ENCODE assay signal across 11 cellular contexts in the genomic region with DNA sequence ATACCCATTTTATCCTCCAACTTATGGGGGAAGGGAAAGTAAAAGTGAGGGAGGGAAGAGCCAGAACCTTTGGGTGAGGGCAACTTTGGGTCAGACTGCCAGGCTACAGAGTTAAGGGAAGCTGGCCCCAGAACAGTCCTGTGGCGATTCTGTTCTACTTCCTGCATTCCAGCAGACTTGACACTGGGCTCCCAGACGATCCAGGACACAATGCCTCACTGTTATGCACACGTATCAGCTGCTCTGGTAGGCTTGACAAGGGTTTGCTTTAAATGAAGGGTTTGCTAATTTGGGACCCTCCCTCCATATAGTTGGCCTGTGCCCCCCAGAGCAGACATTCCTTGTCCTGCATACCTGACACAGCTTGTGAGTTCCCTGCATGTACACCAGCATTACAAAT. TPM values are rescaled to one million over a fixed set of nuclear protein-coding genes. Genes with fewer than 3 reads are reported as not detected.
DNase-seq lines count a peak whose midpoint lies in the region; ATAC-seq, FAIRE-seq and TF ChIP-seq lines count a peak whose summit lies in the region.
"Had no signal": no experiment of that assay in that cellular context is flagged by ENCODE, and none has a peak within 500 bp of the region (broad histone marks: within the 10 kb centered on the region; RNA-seq: fewer than 3 reads in every experiment).

No MANE protein-coding gene starts in this region.

- WGBS in K562 (ENCODE audit: insufficient coverage, low coverage, missing lambda C conversion rate): 75% methylated on average over 3 of the region's 3 CpGs
- 39% methylated on average over 3 of the region's 3 CpGs for WGBS in hepatocyte (ENCODE audit: low lambda C conversion rate, missing lambda C conversion rate)
- no CpG with 5 or more reads among the region's 3 CpGs for WGBS in H9 (ENCODE audit: extremely low coverage, insufficient read length, low lambda C conversion rate)

- H2BK5ac ChIP-seq in H9 (ENCODE audit: insufficient read length, low read length): no peak overlapping the region

- no peak overlapping the region for H4K91ac ChIP-seq in H9 (ENCODE audit: insufficient read length, low read depth, low read length)

- CTCF ChIA-PET in K562 (lab: Yijun Ruan, JAX; ENCODE audit: low intra/inter-chr PET ratio): no interaction called here

- no peak for TF ChIP-seq RAD21 in K562 (CRISPR knock-in tag; conservative IDR thresholded peaks at IDR 0.05 in 1 of 2, IDR thresholded peaks at IDR 0.05 in 1 of 2)

- TF ChIP-seq EP300 in K562 (IDR thresholded peaks at IDR 0.05; ENCODE audit: low read length): no peak

- H2BK15ac ChIP-seq in H9 (ENCODE audit: low read depth, low read length): no peak overlapping the region

- TF ChIP-seq CTCF in GM23338 (conservative IDR thresholded peaks at IDR 0.05; ENCODE audit: low read depth in 2 of 2) (no peak), K562 (IDR thresholded peaks at IDR 0.05 in 2 of 3, conservative IDR thresholded peaks at IDR 0.05 in 1 of 3; ENCODE audit: insufficient read depth in 2 of 3, low read depth in 1 of 3, low read length in 3 of 3) (no peak), hepatocyte (IDR thresholded peaks at IDR 0.05; ENCODE audit: poor library complexity) (no peak), progenitor cell of endocrine pancreas (IDR thresholded peaks at IDR 0.05; ENCODE audit: unreplicated experiment) (no peak), H9 (conservative IDR thresholded peaks at IDR 0.05) (no peak)

- H3K18ac ChIP-seq in H9 (ENCODE audit: insufficient read length, low read depth, low read length): no peak overlapping the region

- no peak overlapping the region for H4K5ac ChIP-seq in H9 (ENCODE audit: insufficient read length, low read depth, low read length)

- H3K9me3 ChIP-seq in K562 (replicated peaks; ENCODE audit: control insufficient read depth, insufficient read depth, low read depth, low read length): no peaks in the 10 kb centered on the region
- no peaks in the 10 kb centered on the region for H3K9me3 ChIP-seq in hepatocyte (ENCODE audit: low read depth)
- no peaks in the 10 kb centered on the region for H3K9me3 ChIP-seq in H9 (ENCODE audit: control insufficient read depth, low read depth, low read length)
- H3K9me3 ChIP-seq: colonic mucosa had no signal

- no peak for FAIRE-seq in K562 (lab: Jason Lieb, UNC)

- no peak overlapping the region for H4K8ac ChIP-seq in H9 (replicated peaks; ENCODE audit: insufficient read length, low read depth, low read length)

- H3K27ac ChIP-seq in GM23338 (ENCODE audit: low read depth): no peak overlapping the region
- no peak overlapping the region for H3K27ac ChIP-seq in K562 (ENCODE audit: extremely low read depth, low read depth, low read length)
- peak overlapping the region; percentile 23 for H3K27ac ChIP-seq in hepatocyte
- H3K27ac ChIP-seq in H9 (ENCODE audit: insufficient read length, low read depth, low read length): no peak overlapping the region
- H3K27ac ChIP-seq: colonic mucosa had no signal

- H3K9me2 ChIP-seq in GM23338 (ENCODE audit: insufficient read depth) (no peaks in the 10 kb centered on the region), hepatocyte (replicated peaks; ENCODE audit: insufficient read depth) (no peaks in the 10 kb centered on the region)

- no peak overlapping the region for H3K14ac ChIP-seq in H9 (ENCODE audit: insufficient read depth, low read length)

- TF ChIP-seq POLR2A in K562 (conservative IDR thresholded peaks at IDR 0.05): 0 out of 2 replicates have a peak, but pooled peaks have one; percentile 18

- no peak overlapping the region for H3K56ac ChIP-seq in H9 (ENCODE audit: insufficient read length, low read depth, low read length)

- no peak overlapping the region for H2BK120ac ChIP-seq in H9 (ENCODE audit: low read depth, low read length, poor library complexity, severe bottlenecking)

- H3K27me3 Mint-ChIP-seq in GM23338 (ENCODE audit: insufficient read depth, low read depth, poor library complexity) (peaks cover 4% of the 10 kb centered on the region), progenitor cell of endocrine pancreas (no peaks in the 10 kb centered on the region), H9 (ENCODE audit: low read depth) (no peaks in the 10 kb centered on the region; the same call in 1 of the 2 replicates)

- H2AFZ ChIP-seq in GM23338 (no peak overlapping the region), K562 (ENCODE audit: low read depth, low read length) (no peak overlapping the region), hepatocyte (no peak overlapping the region), H9 (ENCODE audit: low read length) (no peak overlapping the region)

- no peak overlapping the region for H3K4me2 ChIP-seq in GM23338
- no peak overlapping the region for H3K4me2 ChIP-seq in K562 (ENCODE audit: insufficient read depth, low read length)
- H3K4me2 ChIP-seq in hepatocyte: no peak overlapping the region
- H3K4me2 ChIP-seq in H9 (ENCODE audit: insufficient read depth, insufficient read length, low read length): no peak overlapping the region

- H3K23ac ChIP-seq in H9 (ENCODE audit: insufficient read length, low read depth, low read length): no peak overlapping the region

- H3K36me3 Mint-ChIP-seq in GM23338 (ENCODE audit: low read depth) (peaks cover 40% of the 10 kb centered on the region), progenitor cell of endocrine pancreas (ENCODE audit: insufficient read depth) (peaks cover 23% of the 10 kb centered on the region), H9 (ENCODE audit: insufficient read depth in 1 of 3, low read depth in 3 of 3) (peaks cover 24 to 66% (median 48%) of the 10 kb centered on the region in 3 experiments; a peak in 6 of 7 replicates)

- no peaks in the 10 kb centered on the region for H3K9me3 Mint-ChIP-seq in GM23338
- H3K9me3 Mint-ChIP-seq in progenitor cell of endocrine pancreas (ENCODE audit: low read depth): no peaks in the 10 kb centered on the region
- no peaks in the 10 kb centered on the region for H3K9me3 Mint-ChIP-seq in H9

- intact Hi-C loops in K562 (cut with micrococcal nuclease): no loop called here

- H2BK20ac ChIP-seq in H9 (ENCODE audit: low read depth, low read length, poor library complexity, severe bottlenecking): no peak overlapping the region

- H3K4me3 ChIP-seq in GM23338 (no peak overlapping the region), K562 (no peak overlapping the region), hepatocyte (no peak overlapping the region)
- H3K4me3 ChIP-seq: colonic mucosa had no signal

- no peaks in the 10 kb centered on the region for H3K9me1 ChIP-seq in K562 (ENCODE audit: control insufficient read depth, insufficient read depth, low read length)

- H3K9ac ChIP-seq in K562 (ENCODE audit: insufficient read depth in 1 of 2, low read depth in 2 of 2, low read length in 2 of 2): no peak overlapping the region; a peak in 1 of 4 replicates
- no peak overlapping the region for H3K9ac ChIP-seq in H9 (ENCODE audit: extremely low read depth, insufficient read length, low read length)

- in situ Hi-C loops in K562 (cut with MboI): no loop called here

- no peak overlapping the region for H3K27ac Mint-ChIP-seq in GM23338
- peak overlapping the region; percentile 87 for H3K27ac Mint-ChIP-seq in progenitor cell of endocrine pancreas
- H3K27ac Mint-ChIP-seq in H9: 0 out of 7 replicates have a peak overlapping the region, but pooled peaks of 1 of the 3 experiments have one; percentile 75

- H3K36me3 ChIP-seq in GM23338 (ENCODE audit: insufficient read depth): peaks cover 20% of the 10 kb centered on the region
- H3K36me3 ChIP-seq in K562 (ENCODE audit: control insufficient read depth, insufficient read depth, low read length): peaks cover 97% of the 10 kb centered on the region
- no peaks in the 10 kb centered on the region for H3K36me3 ChIP-seq in hepatocyte (replicated peaks; ENCODE audit: insufficient read depth, low read depth)

- DNase-seq in GM23338 (ENCODE audit: low spot score): peak; percentile 11
- no peak for DNase-seq in K562 (ENCODE audit: extremely low read depth in 1 of 4, low spot score in 3 of 4)
- DNase-seq in hepatocyte (ENCODE audit: low spot score): no peak
- DNase-seq in progenitor cell of endocrine pancreas (ENCODE audit: low spot score, unreplicated experiment): no peak
- no peak for DNase-seq in activated CD4-positive, alpha-beta T cell treated with anti-CD3 and anti-CD28 coated beads, Interleukin-2, amount 50 U/mL, for 1 hour
- no peak for DNase-seq in Kasumi-1 (lab: John Stamatoyannopoulos, UW)
- DNase-seq in H9: no peak
- DNase-seq in occipital lobe (lab: John Stamatoyannopoulos, UW): no peak
- DNase-seq: colonic mucosa, DMS53, NCI-H1105 treated with DMSO at 0.1 percent for 48 hours had no signal

- H3K79me2 ChIP-seq in GM23338 (replicated peaks; ENCODE audit: insufficient read depth) (no peaks in the 10 kb centered on the region), K562 (ENCODE audit: control insufficient read depth, insufficient read depth, low read length) (peaks cover 8% of the 10 kb centered on the region; the same call in 1 of the 3 replicates), hepatocyte (peaks cover 9% of the 10 kb centered on the region), H9 (ENCODE audit: insufficient read depth, low read length) (no peaks in the 10 kb centered on the region)

- H2AK5ac ChIP-seq in H9 (ENCODE audit: insufficient read length, low read length): no peak overlapping the region

- no peaks in the 10 kb centered on the region for H3K27me3 ChIP-seq in GM23338 (ENCODE audit: insufficient read depth)
- no peaks in the 10 kb centered on the region for H3K27me3 ChIP-seq in K562 (ENCODE audit: control insufficient read depth in 2 of 2, insufficient read depth in 2 of 2, low read length in 2 of 2)
- H3K27me3 ChIP-seq in hepatocyte: no peaks in the 10 kb centered on the region
- no peaks in the 10 kb centered on the region for H3K27me3 ChIP-seq in H9 (ENCODE audit: insufficient read depth, low read length)
- H3K27me3 ChIP-seq: colonic mucosa had no signal

- no peaks in the 10 kb centered on the region for H3F3A ChIP-seq in GM23338 (replicated peaks; ENCODE audit: low read depth)

- ATAC-seq in GM23338 (no peak), K562 (no peak)

- no peak overlapping the region for H2BK12ac ChIP-seq in H9 (ENCODE audit: insufficient read length, low read depth, low read length)

- no peaks in the 10 kb centered on the region for H3K79me1 ChIP-seq in H9 (ENCODE audit: insufficient read depth, low read depth, low read length, poor library complexity, severe bottlenecking)

- no peaks in the 10 kb centered on the region for H3K4me1 ChIP-seq in GM23338 (ENCODE audit: insufficient read depth)
- no peaks in the 10 kb centered on the region for H3K4me1 ChIP-seq in K562 (replicated peaks in 1 of 2; ENCODE audit: control insufficient read depth in 2 of 2, insufficient read depth in 2 of 2, low read length in 2 of 2)
- no peaks in the 10 kb centered on the region for H3K4me1 ChIP-seq in hepatocyte (ENCODE audit: insufficient read depth)
- no peaks in the 10 kb centered on the region for H3K4me1 ChIP-seq in H9 (ENCODE audit: insufficient read depth, low read length)
- H3K4me1 ChIP-seq: colonic mucosa had no signal

- H3K4me1 Mint-ChIP-seq in GM23338 (no peaks in the 10 kb centered on the region; the same call in 2 of the 3 replicates), progenitor cell of endocrine pancreas (ENCODE audit: low read depth) (peaks cover 4% of the 10 kb centered on the region), H9 (peaks cover 0 to 10% of the 10 kb centered on the region in 2 experiments; a peak in 2 of 4 replicates)

- no peak overlapping the region for H3T11ph ChIP-seq in H9 (ENCODE audit: low read length)

- H4K20me1 ChIP-seq in GM23338 (replicated peaks; ENCODE audit: insufficient read depth): peaks cover 4% of the 10 kb centered on the region; the same call in 1 of the 2 replicates
- H4K20me1 ChIP-seq in K562 (replicated peaks; ENCODE audit: control insufficient read depth, insufficient read depth, low read length): peaks cover 11% of the 10 kb centered on the region
- H4K20me1 ChIP-seq in hepatocyte (ENCODE audit: insufficient read depth, poor library complexity, severe bottlenecking): peaks cover 6% of the 10 kb centered on the region
- H4K20me1 ChIP-seq in H9 (ENCODE audit: control insufficient read depth, insufficient read depth, insufficient read length): no peaks in the 10 kb centered on the region

- H3K4ac ChIP-seq in H9 (ENCODE audit: low read depth, low read length): no peak overlapping the region

- BruUV-seq in K562 (replicated peaks; lab: Mats Ljungman, UMichigan): TSS peak; percentile 16

- no peaks in the 10 kb centered on the region for H3K23me2 ChIP-seq in H9 (ENCODE audit: insufficient read length, low read depth, low read length, poor library complexity, severe bottlenecking)

- POLR2A ChIA-PET in K562 (lab: Yijun Ruan, JAX): interaction anchor here (0.7 to 1.6 kb wide), 5 partner anchors 8 to 20 kb away, joined by 3 to 5 read pairs (median 3); no protein-coding TSS in a partner anchor

- H3K4me3 Mint-ChIP-seq in GM23338: no peak overlapping the region
- no peak overlapping the region for H3K4me3 Mint-ChIP-seq in progenitor cell of endocrine pancreas (ENCODE audit: low read depth)
- H3K4me3 Mint-ChIP-seq in H9: no peak overlapping the region

RNA-seq across cellular contexts. Expression of gene GORASP1, which starts 10.7 kb away (rescaled TPM):
- 32.7 and 38.3 TPM in 2 replicates for total RNA-seq in GM23338 (2014; rRNA removed; shearing (Covaris generic))
- polyA plus RNA-seq in GM23338 (2016; fragmentation: Nextera tagmentation; extraction: Ambion mirVana) (8.5 and 10.3 TPM in 2 replicates), K562 (2011; rRNA removed) (87.9 and 116 TPM in 2 replicates), K562 (2014; fragmentation: Illumina TruSeq; extraction: Trizol) (71.3 and 81.3 TPM in 2 replicates), K562 (2014; fragmentation: Nextera tagmentation; extraction: Ambion mirVana) (10 to 100 TPM in 1 of 2 experiments, 1 to 10 TPM in 1; 8.4 to 14.0 TPM), K562 (2014; rRNA removed) (75.3 and 82.3 TPM in 2 replicates), hepatocyte (42.0 and 49.0 TPM in 2 replicates)
- total RNA-seq in K562 (2011; cell fraction: chromatin; rRNA removed; ENCODE audit: low replicate concordance): 170 and 347 TPM in 2 replicates
- 220 and 236 TPM in 2 replicates for total RNA-seq in K562 (2011; cell fraction: nucleolus; rRNA removed)
- total RNA-seq in K562 (2011; cell fraction: nucleoplasm; rRNA removed): 186 and 187 TPM in 2 replicates
- total RNA-seq in K562 (2014; rRNA removed) (67.6 and 83.5 TPM in 2 replicates), K562 (2014; rRNA removed; fragmentation: Illumina TruSeq; extraction: Trizol) (39.7 and 46.8 TPM in 2 replicates), K562 (2015; rRNA removed; fragmentation: Illumina TruSeq; extraction: Trizol) (65.3 and 67.6 TPM in 2 replicates), K562 (2021) (80.7 and 81.2 TPM in 2 replicates), hepatocyte (38.0 and 48.6 TPM in 2 replicates), progenitor cell of endocrine pancreas (64.3 and 72.8 TPM in 2 replicates), H9 (2021) (36.1 and 37.4 TPM in 2 replicates), occipital lobe (28.7 TPM)
- 88.5 and 108 TPM in 2 replicates for polyA plus RNA-seq in K562 (2011; cell fraction: cytosol; rRNA removed)
- polyA plus RNA-seq in K562 (2011; cell fraction: nucleus; rRNA removed): 454 and 537 TPM in 2 replicates
- 72.8 and 104 TPM in 2 replicates for polyA plus RNA-seq in K562 (2012)
- polyA minus RNA-seq in K562 (2011; rRNA and poly(A)+ RNA removed): 48.5 and 49.2 TPM in 2 replicates
- 42.4 and 49.5 TPM in 2 replicates for polyA minus RNA-seq in K562 (2011; cell fraction: cytosol; rRNA and poly(A)+ RNA removed)
- polyA minus RNA-seq in K562 (2011; cell fraction: nucleus; rRNA and poly(A)+ RNA removed): 120 and 149 TPM in 2 replicates

RNA-seq across cellular contexts. Expression of gene TTC21A, which starts 10.7 kb away (rescaled TPM):
- total RNA-seq in GM23338 (2014; rRNA removed; shearing (Covaris generic)): 2.0 and 2.1 TPM in 2 replicates
- polyA plus RNA-seq in GM23338 (2016; fragmentation: Nextera tagmentation; extraction: Ambion mirVana): 1.8 and 2.5 TPM in 2 replicates
- 7.6 and 12.4 TPM in 2 replicates for total RNA-seq in K562 (2011; cell fraction: chromatin; rRNA removed; ENCODE audit: low replicate concordance)
- 5.8 and 6.7 TPM in 2 replicates for total RNA-seq in K562 (2011; cell fraction: nucleolus; rRNA removed)
- total RNA-seq in K562 (2011; cell fraction: nucleoplasm; rRNA removed): 5.1 and 8.2 TPM in 2 replicates
- 0.36 and 0.37 TPM in 2 replicates for total RNA-seq in K562 (2014; rRNA removed)
- total RNA-seq in K562 (2014; rRNA removed; fragmentation: Illumina TruSeq; extraction: Trizol): 0.32 and 0.47 TPM in 2 replicates
- total RNA-seq in K562 (2015; rRNA removed; fragmentation: Illumina TruSeq; extraction: Trizol): 0.83 and 1.2 TPM in 2 replicates
- 1.4 and 1.7 TPM in 2 replicates for total RNA-seq in K562 (2021)
- polyA plus RNA-seq in K562 (2011; rRNA removed): 0.84 and 1.1 TPM in 2 replicates
- polyA plus RNA-seq in K562 (2011; cell fraction: cytosol; rRNA removed): 0.66 and 1.1 TPM in 2 replicates
- polyA plus RNA-seq in K562 (2011; cell fraction: nucleus; rRNA removed): 5.1 and 6.7 TPM in 2 replicates
- 1.3 and 2.7 TPM in 2 replicates for polyA plus RNA-seq in K562 (2012)
- 0.70 and 0.94 TPM in 2 replicates for polyA plus RNA-seq in K562 (2014; fragmentation: Illumina TruSeq; extraction: Trizol)
- polyA plus RNA-seq in K562 (2014; fragmentation: Nextera tagmentation; extraction: Ambion mirVana): under 1 TPM; 0.22 to 0.35 TPM
- 0.93 and 1.4 TPM in 2 replicates for polyA plus RNA-seq in K562 (2014; rRNA removed)
- 1.3 and 2.1 TPM in 2 replicates for polyA minus RNA-seq in K562 (2011; rRNA and poly(A)+ RNA removed)
- polyA minus RNA-seq in K562 (2011; cell fraction: cytosol; rRNA and poly(A)+ RNA removed): 0.67 TPM in 1 of 2 replicates, not detected in the other
- 3.5 and 4.1 TPM in 2 replicates for polyA minus RNA-seq in K562 (2011; cell fraction: nucleus; rRNA and poly(A)+ RNA removed)
- total RNA-seq in hepatocyte: 1.2 and 3.7 TPM in 2 replicates
- 6.5 and 7.6 TPM in 2 replicates for polyA plus RNA-seq in hepatocyte
- total RNA-seq in progenitor cell of endocrine pancreas: 16.1 and 17.2 TPM in 2 replicates
- 1.7 and 2.3 TPM in 2 replicates for total RNA-seq in H9 (2021)
- 2.5 TPM for total RNA-seq in occipital lobe

RNA-seq across cellular contexts. Expression of gene WDR48, which starts 45.0 kb away (rescaled TPM):
- total RNA-seq in GM23338 (2014; rRNA removed; shearing (Covaris generic)): 40.3 and 54.3 TPM in 2 replicates
- polyA plus RNA-seq in GM23338 (2016; fragmentation: Nextera tagmentation; extraction: Ambion mirVana) (20.8 and 27.2 TPM in 2 replicates), K562 (2011; rRNA removed) (51.8 and 70.6 TPM in 2 replicates), K562 (2014; fragmentation: Illumina TruSeq; extraction: Trizol) (44.1 and 49.9 TPM in 2 replicates), K562 (2014; fragmentation: Nextera tagmentation; extraction: Ambion mirVana) (10 to 100 TPM; 27.0 to 49.2 TPM), K562 (2014; rRNA removed) (31.1 and 31.2 TPM in 2 replicates), hepatocyte (24.6 and 25.0 TPM in 2 replicates)
- total RNA-seq in K562 (2011; cell fraction: chromatin; rRNA removed; ENCODE audit: low replicate concordance): 31.6 and 76.0 TPM in 2 replicates
- total RNA-seq in K562 (2011; cell fraction: nucleolus; rRNA removed): 13.0 and 16.8 TPM in 2 replicates
- 28.7 and 37.4 TPM in 2 replicates for total RNA-seq in K562 (2011; cell fraction: nucleoplasm; rRNA removed)
- total RNA-seq in K562 (2014; rRNA removed) (22.1 and 26.6 TPM in 2 replicates), K562 (2014; rRNA removed; fragmentation: Illumina TruSeq; extraction: Trizol) (48.0 and 58.8 TPM in 2 replicates), K562 (2015; rRNA removed; fragmentation: Illumina TruSeq; extraction: Trizol) (34.4 and 38.1 TPM in 2 replicates), K562 (2021) (45.7 and 48.5 TPM in 2 replicates), hepatocyte (34.7 and 37.0 TPM in 2 replicates), progenitor cell of endocrine pancreas (69.7 and 78.3 TPM in 2 replicates), H9 (2021) (49.3 and 52.7 TPM in 2 replicates), occipital lobe (118 TPM)
- 14.0 and 23.7 TPM in 2 replicates for polyA plus RNA-seq in K562 (2011; cell fraction: cytosol; rRNA removed)
- 35.7 and 44.4 TPM in 2 replicates for polyA plus RNA-seq in K562 (2011; cell fraction: nucleus; rRNA removed)
- polyA plus RNA-seq in K562 (2012): 34.3 and 41.0 TPM in 2 replicates
- 113 and 118 TPM in 2 replicates for polyA minus RNA-seq in K562 (2011; rRNA and poly(A)+ RNA removed)
- 20.6 and 39.8 TPM in 2 replicates for polyA minus RNA-seq in K562 (2011; cell fraction: cytosol; rRNA and poly(A)+ RNA removed)
- 30.3 and 38.9 TPM in 2 replicates for polyA minus RNA-seq in K562 (2011; cell fraction: nucleus; rRNA and poly(A)+ RNA removed)

RNA-seq across cellular contexts. Expression of gene SCN11A, which starts 45.0 kb away (rescaled TPM):
- 0.08 and 0.14 TPM in 2 replicates for total RNA-seq in GM23338 (2014; rRNA removed; shearing (Covaris generic))
- polyA plus RNA-seq in GM23338 (2016; fragmentation: Nextera tagmentation; extraction: Ambion mirVana) (0.05 TPM in 2 replicates), K562 (2011; rRNA removed) (0.01 TPM in 1 of 2 replicates, not detected in the other), K562 (2014; fragmentation: Illumina TruSeq; extraction: Trizol) (not detected in 2 replicates), K562 (2014; fragmentation: Nextera tagmentation; extraction: Ambion mirVana) (not detected), K562 (2014; rRNA removed) (not detected in 2 replicates), hepatocyte (0.86 and 1.9 TPM in 2 replicates)
- total RNA-seq in K562 (2011; cell fraction: chromatin; rRNA removed; ENCODE audit: low replicate concordance): 0.07 TPM in 1 of 2 replicates, not detected in the other
- not detected in 2 replicates for total RNA-seq in K562 (2011; cell fraction: nucleolus; rRNA removed)
- total RNA-seq in K562 (2011; cell fraction: nucleoplasm; rRNA removed): not detected in 2 replicates
- total RNA-seq in K562 (2014; rRNA removed) (0.05 TPM in 1 of 2 replicates, not detected in the other), K562 (2014; rRNA removed; fragmentation: Illumina TruSeq; extraction: Trizol) (0.03 TPM in 1 of 2 replicates, not detected in the other), K562 (2015; rRNA removed; fragmentation: Illumina TruSeq; extraction: Trizol) (0.04 TPM in 2 replicates), K562 (2021) (not detected in 2 replicates), hepatocyte (3.7 and 3.9 TPM in 2 replicates), progenitor cell of endocrine pancreas (1.5 and 1.6 TPM in 2 replicates), H9 (2021) (0.17 and 0.20 TPM in 2 replicates), occipital lobe (0.31 TPM)
- polyA plus RNA-seq in K562 (2011; cell fraction: cytosol; rRNA removed): 0.01 TPM in 2 replicates
- 0.03 and 0.06 TPM in 2 replicates for polyA plus RNA-seq in K562 (2011; cell fraction: nucleus; rRNA removed)
- 0.01 and 0.04 TPM in 2 replicates for polyA plus RNA-seq in K562 (2012)
- polyA minus RNA-seq in K562 (2011; rRNA and poly(A)+ RNA removed): not detected in 2 replicates
- polyA minus RNA-seq in K562 (2011; cell fraction: cytosol; rRNA and poly(A)+ RNA removed): not detected in 2 replicates
- not detected in 2 replicates for polyA minus RNA-seq in K562 (2011; cell fraction: nucleus; rRNA and poly(A)+ RNA removed)

RNA-seq across cellular contexts. Expression of gene CSRNP1, which starts 56.6 kb away (rescaled TPM):
- 8.3 and 10.0 TPM in 2 replicates for total RNA-seq in GM23338 (2014; rRNA removed; shearing (Covaris generic))
- polyA plus RNA-seq in GM23338 (2016; fragmentation: Nextera tagmentation; extraction: Ambion mirVana): 4.7 and 4.9 TPM in 2 replicates
- total RNA-seq in K562 (2011; cell fraction: chromatin; rRNA removed; ENCODE audit: low replicate concordance): 18.4 and 48.8 TPM in 2 replicates
- 34.9 and 41.4 TPM in 2 replicates for total RNA-seq in K562 (2011; cell fraction: nucleolus; rRNA removed)
- total RNA-seq in K562 (2011; cell fraction: nucleoplasm; rRNA removed): 17.7 and 23.9 TPM in 2 replicates
- 16.8 and 23.2 TPM in 2 replicates for total RNA-seq in K562 (2014; rRNA removed)
- 5.6 and 7.9 TPM in 2 replicates for total RNA-seq in K562 (2014; rRNA removed; fragmentation: Illumina TruSeq; extraction: Trizol)
- 9.2 and 9.8 TPM in 2 replicates for total RNA-seq in K562 (2015; rRNA removed; fragmentation: Illumina TruSeq; extraction: Trizol)
- total RNA-seq in K562 (2021): 18.1 and 18.9 TPM in 2 replicates
- 14.2 and 14.5 TPM in 2 replicates for polyA plus RNA-seq in K562 (2011; rRNA removed)
- 16.4 and 30.7 TPM in 2 replicates for polyA plus RNA-seq in K562 (2011; cell fraction: cytosol; rRNA removed)
- polyA plus RNA-seq in K562 (2011; cell fraction: nucleus; rRNA removed): 25.6 and 46.6 TPM in 2 replicates
- 16.6 and 24.6 TPM in 2 replicates for polyA plus RNA-seq in K562 (2012)
- 12.7 and 13.3 TPM in 2 replicates for polyA plus RNA-seq in K562 (2014; fragmentation: Illumina TruSeq; extraction: Trizol)
- under 1 TPM; 0.72 to 0.89 TPM for polyA plus RNA-seq in K562 (2014; fragmentation: Nextera tagmentation; extraction: Ambion mirVana)
- polyA plus RNA-seq in K562 (2014; rRNA removed): 10.9 and 11.4 TPM in 2 replicates
- 14.7 and 23.4 TPM in 2 replicates for polyA minus RNA-seq in K562 (2011; rRNA and poly(A)+ RNA removed)
- 13.8 and 19.9 TPM in 2 replicates for polyA minus RNA-seq in K562 (2011; cell fraction: cytosol; rRNA and poly(A)+ RNA removed)
- 21.9 and 22.3 TPM in 2 replicates for polyA minus RNA-seq in K562 (2011; cell fraction: nucleus; rRNA and poly(A)+ RNA removed)
- 71.6 and 78.7 TPM in 2 replicates for total RNA-seq in hepatocyte
- polyA plus RNA-seq in hepatocyte: 112 and 115 TPM in 2 replicates
- 6.6 and 6.7 TPM in 2 replicates for total RNA-seq in progenitor cell of endocrine pancreas
- 8.2 and 8.5 TPM in 2 replicates for total RNA-seq in H9 (2021)
- total RNA-seq in occipital lobe: 5.9 TPM
